In genomic region chr3:172710709-172711456, GRCh38 we compare ENCODE assay signal across 8 cellular contexts.
DNase-seq lines count a peak whose midpoint lies in the region; ATAC-seq lines count a peak whose summit lies in the region.

NCEH1 (minus strand) TSS chr3:172711067; CDS start chr3:172710984, 83 bp downstream.

- peak; percentile 99 for ATAC-seq in GM19025 (IDR thresholded peaks at IDR 0.05; ENCODE audit: low read depth, unreplicated experiment)
- ATAC-seq in HG03342 (IDR thresholded peaks at IDR 0.05; ENCODE audit: unreplicated experiment), result peak; percentile 99
- peak; percentile 98 to 99 for ATAC-seq in activated CD4-positive, CD25-positive, alpha-beta regulatory T cell treated with anti-CD3 and anti-CD28 coated beads, Interleukin-2, amount 50 U/mL, for 24 hours

- peak; percentile 93 for DNase-seq in AG20443 (ENCODE audit: low spot score)
- peak; percentile 71 for DNase-seq in NCI-H345 treated with DMSO at 0.1 percent for 48 hours (lab: John Stamatoyannopoulos, UW; ENCODE audit: unreplicated experiment)
- DNase-seq in cerebellar cortex (ENCODE audit: low spot score), result peak; percentile 98
- DNase-seq in islet precursor cell, result peak; percentile 99
- DNase-seq in stimulated activated CD4-positive, alpha-beta T cell treated with anti-CD3 and anti-CD28 coated beads, Interleukin-12 subunit alpha, Interleukin-12 subunit beta, amount 100 ng/mL, for 48 hours (ENCODE audit: low read depth in 2 of 3, low spot score in 1 of 3), result peak; percentile 60 to 73 (median 71)

Comparison
In these comparisons a context has a peak if more than half of its experiments do, and no peak if none do; other contexts are left out.
1. Peak in every context shown above with its lines: DNase-seq and ATAC-seq.